In genomic region chr7:11193131-11193867, GRCh38 we compare ENCODE assay signal across 8 cellular contexts.
DNase-seq lines count a peak whose midpoint lies in the region; ATAC-seq and TF ChIP-seq lines count a peak whose summit lies in the region.

No MANE protein-coding gene starts in this region.

- H3K36me3 Mint-ChIP-seq in CD4-positive, alpha-beta T cell (ENCODE audit: low read depth), result no peaks in the 10 kb centered on the region

- no peak for TF ChIP-seq CTCF in fibroblast of villous mesenchyme (IDR thresholded peaks at IDR 0.05; ENCODE audit: insufficient read depth, low read depth, low read length)
- TF ChIP-seq CTCF in prostate gland (IDR thresholded peaks at IDR 0.05), result no peak
- no peak for TF ChIP-seq CTCF in CD4-positive, alpha-beta T cell (IDR thresholded peaks at IDR 0.05)
- no peak for TF ChIP-seq CTCF in uterus (IDR thresholded peaks at IDR 0.05)

- no peaks in the 10 kb centered on the region for H3K4me1 Mint-ChIP-seq in CD4-positive, alpha-beta T cell (ENCODE audit: low read depth)

- no peak for ATAC-seq in GM19463 (IDR thresholded peaks at IDR 0.05; ENCODE audit: unreplicated experiment)
- no peak for ATAC-seq in CD4-positive, alpha-beta T cell (ENCODE audit: poor library complexity)

- H3K9me3 Mint-ChIP-seq in CD4-positive, alpha-beta T cell, result no peaks in the 10 kb centered on the region

- no peaks in the 10 kb centered on the region for H3K9me3 ChIP-seq in prostate gland
- H3K9me3 ChIP-seq in CD4-positive, alpha-beta T cell (ENCODE audit: control insufficient read depth, low read length), result no peaks in the 10 kb centered on the region
- no peaks in the 10 kb centered on the region for H3K9me3 ChIP-seq in uterus

- TF ChIP-seq POLR2A in prostate gland (IDR thresholded peaks at IDR 0.05), result no peak
- no peak for TF ChIP-seq POLR2A in uterus (IDR thresholded peaks at IDR 0.05)

- no peaks in the 10 kb centered on the region for H3K27me3 Mint-ChIP-seq in CD4-positive, alpha-beta T cell

- POLR2A ChIA-PET in CD4-positive, alpha-beta T cell (lab: Charles Lee), result no interaction called here

- H3K36me3 ChIP-seq in prostate gland (no peaks in the 10 kb centered on the region), uterus (no peaks in the 10 kb centered on the region)

- H3K27ac ChIP-seq in prostate gland (peak overlapping the region; percentile 43 to 51), uterus (no peak overlapping the region)
- no peak overlapping the region for H3K27ac ChIP-seq in CD4-positive, alpha-beta T cell (ENCODE audit: low read depth, low read length)

- CTCF ChIA-PET in CD4-positive, alpha-beta T cell (lab: Charles Lee), result no interaction called here

- H3K27ac Mint-ChIP-seq in CD4-positive, alpha-beta T cell, result no peak overlapping the region

- DNase-seq in ELR (ENCODE audit: low read depth), result peak; percentile 35
- DNase-seq in NCI-H774 (lab: John Stamatoyannopoulos, UW), result peak; percentile 53
- DNase-seq in fibroblast of villous mesenchyme (ENCODE audit: low read depth), result peak; percentile 26
- peak; percentile 27 for DNase-seq in prostate gland (ENCODE audit: low spot score)
- DNase-seq in CD4-positive, alpha-beta T cell, result no peak
- DNase-seq in activated naive CD4-positive, alpha-beta T cell (lab: John Stamatoyannopoulos, UW), result no peak
- DNase-seq in uterus, result no peak

- no peaks in the 10 kb centered on the region for H3K4me1 ChIP-seq in prostate gland (replicated peaks)
- H3K4me1 ChIP-seq in uterus, result no peaks in the 10 kb centered on the region

- intact Hi-C loops in prostate gland (cut with DNase I), result no loop called here
- intact Hi-C loops in CD4-positive, alpha-beta T cell (cut with DNase I, micrococcal nuclease), result no loop called here
- intact Hi-C loops in uterus (cut with DNase I; ENCODE audit: low total_unique reads), result no loop called here

- WGBS in prostate gland, result 17% methylated on average over 17 of the region's 17 CpGs

- H3K4me3 ChIP-seq in fibroblast of villous mesenchyme (ENCODE audit: low read depth, low read length) (peak overlapping the region; percentile 45), prostate gland (peak overlapping the region; percentile 15 to 18), uterus (peak overlapping the region in 1 of 2 donors; percentile 22)

- no peaks in the 10 kb centered on the region for H3K27me3 ChIP-seq in prostate gland (replicated peaks; ENCODE audit: insufficient read depth)
- no peaks in the 10 kb centered on the region for H3K27me3 ChIP-seq in CD4-positive, alpha-beta T cell (ENCODE audit: control insufficient read depth, insufficient read depth, low read length)
- H3K27me3 ChIP-seq in uterus, result no peaks in the 10 kb centered on the region

- no peak overlapping the region for H3K4me3 Mint-ChIP-seq in CD4-positive, alpha-beta T cell

Comparison
In these comparisons a context has a peak if more than half of its experiments do, and no peak if none do; other contexts are left out.
1. DNase-seq: peak in ELR (single experiment), NCI-H774 (single experiment), fibroblast of villous mesenchyme (single experiment) and prostate gland (single experiment); none in CD4-positive, alpha-beta T cell (0 of 10), activated naive CD4-positive, alpha-beta T cell (0 of 4) and uterus (0 of 2).
2. H3K27ac ChIP-seq: peak in prostate gland (2 of 2); none in CD4-positive, alpha-beta T cell (single experiment) and uterus (0 of 2).